ENCODE assay signal across 20 cellular contexts in genomic region chr13:66914155-66914554, GRCh38.
DNase-seq lines count a peak whose midpoint lies in the region; ATAC-seq and TF ChIP-seq lines count a peak whose summit lies in the region.
"Had no signal": no experiment of that assay in that cellular context is flagged by ENCODE, and none has a peak within 500 bp of the region (broad histone marks: within the 10 kb centered on the region; RNA-seq: fewer than 3 reads in every experiment).

No MANE protein-coding gene starts in this region.

- H2AFZ ChIP-seq in neuronal stem cell (ENCODE audit: low read length), result peak overlapping the region; percentile 65

- ATAC-seq in GM18868 (IDR thresholded peaks at IDR 0.05; ENCODE audit: unreplicated experiment), result no peak
- ATAC-seq: activated T-helper 17 cell treated with anti-CD3 and anti-CD28 coated beads, Interleukin-2, amount 50 U/mL, for 72 hours had no signal

- no peak overlapping the region for H3K23ac ChIP-seq in neuronal stem cell (ENCODE audit: low read depth, low read length, poor library complexity)

- no peak overlapping the region for H3K14ac ChIP-seq in neuronal stem cell (ENCODE audit: low read length)

- H3K4me3 ChIP-seq in dorsolateral prefrontal cortex (peak overlapping the region in 5 of 59 donors; percentile 6 to 26 (median 14)), neuronal stem cell (ENCODE audit: low read length in 2 of 2) (no peak overlapping the region), BE2C (ENCODE audit: low read depth, low read length) (no peak overlapping the region)

- peaks cover 0 to 2% of the 10 kb centered on the region in 2 donors for H3K4me1 ChIP-seq in neuronal stem cell (ENCODE audit: control insufficient read depth in 2 of 2, insufficient read depth in 1 of 2, low read depth in 1 of 2, low read length in 2 of 2)
- no peaks in the 10 kb centered on the region for H3K4me1 ChIP-seq in BE2C

- no CpG with 5 or more reads among the region's 4 CpGs for WGBS in neuronal stem cell (ENCODE audit: extremely low coverage in 2 of 2, insufficient read length in 2 of 2, insufficient replicate concordance in 1 of 2), 2 donors

- TF ChIP-seq CTCF in dorsolateral prefrontal cortex (IDR thresholded peaks at IDR 0.05 in 54 of 56, conservative IDR thresholded peaks at IDR 0.05 in 2 of 56; ENCODE audit: low read depth in 1 of 56, partially characterized antibody in 56 of 56), result no peak
- TF ChIP-seq CTCF in BE2C (IDR thresholded peaks at IDR 0.05; ENCODE audit: low read depth, low read length), result no peak

- H3K27ac ChIP-seq in dorsolateral prefrontal cortex, result peak overlapping the region in 35 of 59 donors; percentile 1 to 68 (median 31)
- no peak overlapping the region for H3K27ac ChIP-seq in neuronal stem cell (replicated peaks; ENCODE audit: low read length)
- H3K27ac ChIP-seq: HL-60, VCaP had no signal

- H3K4ac ChIP-seq in neuronal stem cell (ENCODE audit: low read length), result no peak overlapping the region

- CTCF ChIA-PET in HEK293T (lab: Yijun Ruan, JAX), result no interaction called here

- no peak overlapping the region for H4K91ac ChIP-seq in neuronal stem cell (ENCODE audit: low read depth, low read length, poor library complexity)

- no peak overlapping the region for H2AK5ac ChIP-seq in neuronal stem cell (ENCODE audit: low read depth, low read length)

- no peak overlapping the region for H2BK5ac ChIP-seq in neuronal stem cell (ENCODE audit: low read length)

- no peak for DNase-seq in HEK293T (ENCODE audit: extremely low spot score)
- DNase-seq in OCI-M1 (lab: John Stamatoyannopoulos, UW), result peak; percentile 58
- no peak for DNase-seq in dorsolateral prefrontal cortex
- no peak for DNase-seq in neuronal stem cell (ENCODE audit: low spot score)
- no peak for DNase-seq in putamen (ENCODE audit: low spot score)
- DNase-seq in BE2C, result no peak
- DNase-seq in SIG-M5 treated with dmso at 0.1 percent for 504 hours (lab: John Stamatoyannopoulos, UW; ENCODE audit: unreplicated experiment), result no peak
- DNase-seq: activated CD4-positive, alpha-beta T cell treated with anti-CD3 and anti-CD28 coated beads, Interleukin-2, amount 10 ng/mL, durations not matched to agents 7 days and 5 days; CD4-positive, CD25-positive, alpha-beta regulatory T cell; DMS 273 treated with DMSO at 0.1 percent for 48 hours; MM.1S; NCI-H1436; NCI-H526; posterior cingulate gyrus; Right ventricle myocardium superior; substantia nigra had no signal

- H2BK15ac ChIP-seq in neuronal stem cell (ENCODE audit: low read length), result no peak overlapping the region

- intact Hi-C loops in dorsolateral prefrontal cortex (cut with DNase I), result no loop called here

- no peak overlapping the region for H2BK120ac ChIP-seq in neuronal stem cell (ENCODE audit: low read depth, low read length)

- H3K18ac ChIP-seq in neuronal stem cell (ENCODE audit: low read length), result no peak overlapping the region

- POLR2A ChIA-PET in HEK293T (lab: Yijun Ruan, JAX), result no interaction called here

- H2BK12ac ChIP-seq in neuronal stem cell (ENCODE audit: low read length), result no peak overlapping the region

- H3K36me3 ChIP-seq in neuronal stem cell (replicated peaks in 1 of 2; ENCODE audit: control insufficient read depth in 2 of 2, insufficient read depth in 2 of 2, low read length in 2 of 2) (no peaks in the 10 kb centered on the region), BE2C (no peaks in the 10 kb centered on the region)

- no peaks in the 10 kb centered on the region for H3K27me3 ChIP-seq in dorsolateral prefrontal cortex
- H3K27me3 ChIP-seq in neuronal stem cell (ENCODE audit: control insufficient read depth in 3 of 3, insufficient read depth in 3 of 3, low read depth in 1 of 3, low read length in 3 of 3), result no peaks in the 10 kb centered on the region
- no peaks in the 10 kb centered on the region for H3K27me3 ChIP-seq in BE2C

- H3K4me2 ChIP-seq in neuronal stem cell (ENCODE audit: insufficient read depth, low read length, poor library complexity, severe bottlenecking), result no peak overlapping the region

- H3K9ac ChIP-seq in neuronal stem cell (ENCODE audit: low read depth, low read length, poor library complexity), result no peak overlapping the region

- H3K79me1 ChIP-seq in neuronal stem cell (ENCODE audit: low read depth, low read length), result no peaks in the 10 kb centered on the region

- H3K9me3 ChIP-seq in neuronal stem cell (replicated peaks in 1 of 2; ENCODE audit: control insufficient read depth in 2 of 2, insufficient read depth in 1 of 2, low read depth in 1 of 2, low read length in 2 of 2), result no peaks in the 10 kb centered on the region
- H3K9me3 ChIP-seq in BE2C, result no peaks in the 10 kb centered on the region

- H4K8ac ChIP-seq in neuronal stem cell (ENCODE audit: low read depth, low read length), result no peak overlapping the region

TF ChIP-seq in HEK293T, 16 proteins besides CTCF, POLR2A, EP300 and RAD21:
- TF ChIP-seq PKNOX1 (IDR thresholded peaks at IDR 0.05) (no peak), FOXM1 (IDR thresholded peaks at IDR 0.05; ENCODE audit: borderline replicate concordance) (no peak), ARNT (IDR thresholded peaks at IDR 0.05) (no peak), ELF4 (IDR thresholded peaks at IDR 0.05) (0 out of 2 replicates have a peak, but pooled peaks have one; percentile 12)
